Comparison of ENCODE assay signal across 11 cellular contexts in genomic region chr3:40369716-40370115, GRCh38. TPM values are rescaled to one million over a fixed set of nuclear protein-coding genes. Genes with fewer than 3 reads are reported as not detected.
"Had no signal": no experiment of that assay in that cellular context is flagged by ENCODE, and none has a peak within 500 bp of the region (broad histone marks: within the 10 kb centered on the region; RNA-seq: fewer than 3 reads in every experiment).

No MANE protein-coding gene starts in this region.

- H3K4me3 Mint-ChIP-seq: GM23338, HFFc6 had no signal

- H3K36me3 ChIP-seq: HAP-1 had no signal

- H3K4me2 ChIP-seq: GM23338 had no signal

- H3K9ac ChIP-seq: GM23248 had no signal

- H3K27ac ChIP-seq: GM23248 had no signal

- DNase-seq: GM23248, GOT3, H7, HCEC 1CT, HFFc6 had no signal

- H2AFZ ChIP-seq: GM23248, GM23338 had no signal

- ATAC-seq: GM23338, HCT116 had no signal

- H3K27ac Mint-ChIP-seq: GM23338, HFFc6 had no signal

- FAIRE-seq: H1, H54 had no signal

- H3K9me3 ChIP-seq: HAP-1 had no signal

- H3K4me3 ChIP-seq: GM23248, GM23338, HAP-1 had no signal

- H3K9me3 Mint-ChIP-seq: GM23338, HFFc6 had no signal

- H3K4me1 ChIP-seq: HAP-1 had no signal

RNA-seq across cellular contexts. Expression of gene ENTPD3, which starts 17.3 kb away (rescaled TPM):
- total RNA-seq: GM23248, H4, H7, HFFc6 had no signal
- polyA plus RNA-seq: GM23248 had no signal
